In the genomic region with DNA sequence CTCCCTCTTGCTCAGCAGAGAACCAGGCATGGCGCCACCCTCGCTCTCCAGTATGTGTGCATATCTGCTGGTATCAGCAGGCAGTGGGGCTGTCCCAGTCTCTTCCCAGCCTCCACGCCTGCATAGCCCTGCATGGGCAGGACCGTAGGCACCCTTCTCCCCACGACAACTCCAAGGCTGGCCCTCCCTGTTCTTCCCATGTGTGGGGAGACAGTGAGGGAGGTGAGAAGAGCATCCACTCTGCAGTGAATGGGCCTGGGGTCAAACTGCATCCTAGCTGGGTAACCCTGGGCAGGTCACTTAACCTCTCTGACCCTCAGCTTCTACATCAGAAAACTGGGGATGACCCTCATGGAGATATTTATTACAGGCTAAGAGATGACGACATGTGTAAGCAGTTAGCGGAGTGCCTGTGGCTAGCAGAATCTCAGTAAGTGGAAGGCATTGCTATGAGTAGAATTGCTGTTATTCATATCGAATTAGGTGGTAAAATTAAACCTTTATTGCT, we compare ENCODE assay signal across 1 cellular context.
TF ChIP-seq lines count a peak whose summit lies in the region.

No MANE protein-coding gene starts in this region.

TF ChIP-seq in IMR-90, 13 proteins besides CTCF, POLR2A, EP300 and RAD21:
- no peak for TF ChIP-seq CHD1 (IDR thresholded peaks at IDR 0.05; ENCODE audit: low read depth, low read length)
- TF ChIP-seq RFX5 (IDR thresholded peaks at IDR 0.05; ENCODE audit: low read depth, low read length) = no peak
- no peak for TF ChIP-seq NFE2L2 (IDR thresholded peaks at IDR 0.05; ENCODE audit: low read depth, low read length)
- no peak for TF ChIP-seq SMC3 (IDR thresholded peaks at IDR 0.05; ENCODE audit: low read depth, low read length)
- TF ChIP-seq RCOR1 (IDR thresholded peaks at IDR 0.05; ENCODE audit: insufficient replicate concordance, low read length) = no peak
- TF ChIP-seq MAZ (IDR thresholded peaks at IDR 0.05; ENCODE audit: borderline replicate concordance, low read depth, low read length) = no peak
- TF ChIP-seq BHLHE40 (IDR thresholded peaks at IDR 0.05; ENCODE audit: low read depth, low read length) = no peak
